8 cellular contexts compared by ENCODE assay signal in genomic region chr9:76403352-76403751, GRCh38. TPM values are rescaled to one million over a fixed set of nuclear protein-coding genes. Genes with fewer than 3 reads are reported as not detected.
DNase-seq lines count a peak whose midpoint lies in the region; ATAC-seq and TF ChIP-seq lines count a peak whose summit lies in the region.

No MANE protein-coding gene starts in this region.

- H3K36me3 ChIP-seq in DOHH2 (ENCODE audit: control insufficient read depth, low read length) (no peaks in the 10 kb centered on the region), testis (ENCODE audit: low read depth, missing control alignments) (no peaks in the 10 kb centered on the region)

- intact Hi-C loops in MCF 10A (cut with micrococcal nuclease) (loop anchor here (1.0 to 5.0 kb wide), 3 partner anchors 44 to 301 kb away; no protein-coding TSS in a partner anchor), left colon (cut with DNase I, micrococcal nuclease) (no loop called here), testis (cut with DNase I; ENCODE audit: low total_unique reads) (no loop called here)

- no peaks in the 10 kb centered on the region for H4K20me1 ChIP-seq in DOHH2 (ENCODE audit: control insufficient read depth, insufficient read depth, low read depth, low read length)

- H3K4me3 ChIP-seq in DOHH2 (ENCODE audit: low read length) (no peak overlapping the region), testis (no peak overlapping the region)

- DNase-seq in GM19238 (ENCODE audit: insufficient read length, low spot score) = peak; percentile 13
- DNase-seq in NOMO-1 treated with DMSO at 0.1 percent for 48 hours (lab: John Stamatoyannopoulos, UW; ENCODE audit: unreplicated experiment) = peak; percentile 51
- peak; percentile 74 for DNase-seq in MCF 10A (ENCODE audit: unreplicated experiment)
- DNase-seq in left colon = no peak
- no peak for DNase-seq in testis
- DNase-seq in islet precursor cell = no peak

- TF ChIP-seq POLR2A in testis (IDR thresholded peaks at IDR 0.05) = no peak

- peak; percentile 66 for TF ChIP-seq CTCF in DOHH2 (IDR thresholded peaks at IDR 0.05; ENCODE audit: low read depth, low read length, poor library complexity, severe bottlenecking)
- TF ChIP-seq CTCF in MCF 10A (IDR thresholded peaks at IDR 0.05; ENCODE audit: unreplicated experiment) = peak; percentile 33
- peak; percentile 42 to 62 (median 59) for TF ChIP-seq CTCF in testis (IDR thresholded peaks at IDR 0.05)

- 13 to 20% methylated on average over 2 of the region's 2 CpGs for WGBS in testis, 2 donors

- no peaks in the 10 kb centered on the region for H3K9me3 Mint-ChIP-seq in MCF 10A (ENCODE audit: unreplicated experiment)

- no peaks in the 10 kb centered on the region for H3F3A ChIP-seq in DOHH2 (ENCODE audit: control insufficient read depth, insufficient read depth)

- H3K4me3 Mint-ChIP-seq in MCF 10A (ENCODE audit: unreplicated experiment) = peak overlapping the region; percentile 55

- POLR2A ChIA-PET in MCF 10A (lab: Yijun Ruan, JAX) = interaction anchor here (1.0 kb wide), 1 partner anchor 9 kb away, joined by 5 read pairs; the partner anchor contains the start of gene RFK

- no peaks in the 10 kb centered on the region for H3K9me3 ChIP-seq in DOHH2 (ENCODE audit: control insufficient read depth, insufficient read depth, low read length)
- H3K9me3 ChIP-seq in testis = no peaks in the 10 kb centered on the region

- BruUV-seq in MCF 10A (replicated peaks; lab: Mats Ljungman, UMichigan) = no TSS peak

- peak overlapping the region; percentile 56 for H3K4me2 ChIP-seq in DOHH2 (ENCODE audit: low read length)

- H3K27ac Mint-ChIP-seq in MCF 10A (ENCODE audit: low read depth, unreplicated experiment) = peak overlapping the region; percentile 90

- ATAC-seq in HG03108 (IDR thresholded peaks at IDR 0.05; ENCODE audit: unreplicated experiment) = peak; percentile 82
- peak; percentile 59 for ATAC-seq in left colon

- H3K27me3 ChIP-seq in DOHH2 (ENCODE audit: control insufficient read depth, low read length) (no peaks in the 10 kb centered on the region), testis (no peaks in the 10 kb centered on the region)

- no peaks in the 10 kb centered on the region for H3K4me1 Mint-ChIP-seq in MCF 10A (ENCODE audit: insufficient read depth, unreplicated experiment)

- CTCF ChIA-PET in MCF 10A (lab: Yijun Ruan, JAX) = interaction anchor here (0.9 to 3.6 kb wide), 4 partner anchors 10 to 302 kb away, joined by 3 to 26 read pairs (median 13); partner anchors contain the start of gene RFK

- peaks cover 13% of the 10 kb centered on the region for H3K4me1 ChIP-seq in DOHH2 (ENCODE audit: control insufficient read depth, low read length)
- H3K4me1 ChIP-seq in testis = no peaks in the 10 kb centered on the region

- H3K27me3 Mint-ChIP-seq in MCF 10A (ENCODE audit: insufficient read depth, unreplicated experiment) = no peaks in the 10 kb centered on the region

- no peak overlapping the region for H3K27ac ChIP-seq in DOHH2 (ENCODE audit: low read depth, low read length)
- H3K27ac ChIP-seq in testis = no peak overlapping the region

- no peaks in the 10 kb centered on the region for H3K79me2 ChIP-seq in DOHH2 (ENCODE audit: control insufficient read depth, low read length)

- no peaks in the 10 kb centered on the region for H3K36me3 Mint-ChIP-seq in MCF 10A (ENCODE audit: insufficient read depth, unreplicated experiment)

- H3K9me2 ChIP-seq in DOHH2 (replicated peaks; ENCODE audit: control insufficient read depth, low read length) = no peaks in the 10 kb centered on the region

RNA-seq across cellular contexts. Expression of gene RFK, which starts 9.1 kb away (rescaled TPM):
- total RNA-seq in MCF 10A (2022) (22.6 and 27.0 TPM in 2 replicates), left colon (10 to 100 TPM; 52.3 to 90.8 TPM), testis (10 to 100 TPM; 39.3 to 41.8 TPM)
- polyA plus RNA-seq in testis (ENCODE audit: insufficient read depth, low read depth, low replicate concordance) = 69.7 TPM

RNA-seq across cellular contexts. Expression of gene GCNT1, which starts 55.6 kb away (rescaled TPM):
- total RNA-seq in MCF 10A (2022) (11.5 and 12.4 TPM in 2 replicates), left colon (10 to 100 TPM; 30.8 to 33.8 TPM), testis (1 to 10 TPM; 2.1 to 7.5 TPM)
- 6.0 TPM for polyA plus RNA-seq in testis (ENCODE audit: insufficient read depth, low read depth, low replicate concordance)

Comparison
In these comparisons a context has a peak if more than half of its experiments do, and no peak if none do; other contexts are left out.
1. DNase-seq: peak in GM19238 (single experiment), NOMO-1 treated with DMSO at 0.1 percent for 48 hours (single experiment) and MCF 10A (single experiment); none in left colon (0 of 2), testis (single experiment) and islet precursor cell (single experiment).
2. Peak in every context shown above with its lines, with median percentiles within 50 percentile points of each other: CTCF ChIP-seq.